Comparison of ENCODE assay signal across 8 cellular contexts in the genomic region with DNA sequence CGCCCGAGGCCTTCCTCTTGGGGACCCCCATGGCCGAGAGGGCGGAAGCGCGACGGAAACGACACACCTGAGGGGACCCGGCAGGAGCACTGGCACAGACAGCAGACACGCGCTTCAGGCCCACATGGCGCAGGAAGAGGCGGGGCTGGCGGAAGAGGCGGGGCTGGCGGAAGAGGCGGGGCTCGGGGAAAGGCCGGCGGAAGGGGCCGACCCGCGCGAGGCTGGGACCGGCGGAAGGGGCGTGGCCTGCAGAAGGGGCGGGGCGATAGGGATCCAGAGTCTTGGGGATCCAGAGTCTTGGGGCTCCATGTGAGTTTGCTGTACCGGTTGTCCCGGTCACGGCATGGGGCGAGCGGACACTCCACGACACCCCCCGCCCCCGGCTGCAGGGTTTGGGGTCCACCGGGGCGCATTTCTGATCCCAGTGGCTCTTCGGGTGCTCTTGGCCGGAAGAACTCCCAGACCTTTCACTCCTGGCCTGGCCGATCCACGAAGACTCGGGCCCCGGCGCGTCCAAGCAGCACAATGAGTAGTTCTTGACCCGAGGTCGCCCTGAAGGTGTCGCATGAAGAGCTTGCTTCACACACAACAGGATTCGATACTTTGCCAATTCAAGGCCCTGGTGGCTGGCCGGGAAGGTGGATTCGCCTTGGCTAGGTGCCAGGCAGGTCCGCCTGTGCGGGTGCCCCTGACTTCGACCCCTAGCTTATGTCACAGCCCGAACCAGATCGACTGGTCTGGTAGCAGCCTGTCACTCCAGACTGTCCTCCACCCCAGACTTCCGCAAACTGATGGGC. TPM values are rescaled to one million over a fixed set of nuclear protein-coding genes. Genes with fewer than 3 reads are reported as not detected.
DNase-seq lines count a peak whose midpoint lies in the region; ATAC-seq and TF ChIP-seq lines count a peak whose summit lies in the region.

A gene with protein sequence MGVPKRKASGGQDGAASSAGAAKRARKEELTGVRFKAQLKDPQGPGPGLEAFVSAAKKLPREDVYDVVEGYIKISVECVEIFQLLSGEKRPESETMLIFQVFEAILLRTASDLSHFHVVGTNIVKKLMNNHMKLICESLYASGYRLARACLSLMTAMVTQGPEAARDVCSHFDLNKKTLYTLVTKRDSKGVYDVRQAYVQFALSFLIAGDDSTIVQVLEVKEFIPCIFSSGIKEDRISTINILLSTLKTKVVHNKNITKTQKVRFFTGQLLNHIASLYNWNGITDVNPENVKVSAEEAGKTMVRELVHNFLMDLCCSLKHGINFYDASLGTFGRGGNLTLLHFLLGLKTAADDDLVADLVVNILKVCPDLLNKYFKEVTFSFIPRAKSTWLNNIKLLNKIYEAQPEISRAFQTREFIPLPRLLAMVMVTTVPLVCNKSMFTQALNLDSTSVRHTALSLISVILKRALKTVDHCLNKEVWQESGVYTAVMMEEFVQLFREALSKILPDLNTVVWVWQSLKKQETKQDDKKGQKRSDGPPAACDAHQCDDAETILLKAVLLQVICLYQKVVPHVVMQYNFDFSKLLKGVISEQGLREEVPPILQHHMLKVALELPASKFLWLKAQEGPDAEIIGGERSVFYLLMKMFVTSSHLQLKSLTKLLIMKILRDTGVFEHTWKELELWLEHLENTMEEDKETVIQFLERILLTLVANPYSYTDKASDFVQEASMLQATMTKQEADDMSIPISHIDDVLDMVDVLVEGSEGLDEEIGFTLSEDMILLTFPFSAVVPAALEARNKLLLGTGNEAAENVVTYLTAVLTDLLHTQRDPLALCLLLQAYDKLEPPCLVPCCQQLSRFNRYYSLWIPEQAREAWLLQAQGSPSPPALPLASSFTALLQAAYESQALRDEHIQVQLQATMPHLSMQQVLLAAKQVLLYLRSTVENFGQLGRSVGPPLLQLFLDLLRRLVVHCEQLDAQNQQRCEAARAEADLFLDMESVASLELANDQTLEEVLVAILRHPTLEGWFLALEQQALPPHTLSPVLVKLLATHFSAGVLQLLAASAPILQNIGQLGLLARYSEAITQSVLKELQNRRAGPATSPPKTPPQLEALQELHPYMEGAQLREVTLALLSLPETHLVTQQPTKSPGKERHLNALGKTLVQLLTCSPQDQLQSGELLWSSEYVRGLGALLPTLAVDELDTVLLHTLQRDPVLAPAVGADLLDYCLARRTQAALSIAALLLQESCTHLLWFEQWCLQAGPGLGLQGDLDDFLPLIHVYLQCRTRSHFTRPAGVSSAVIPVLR (N-terminal part only) (minus strand): TSS at position 133 of the 797 bp plus-strand sequence. CDS start 102 bp downstream, at position 31.

- H3K27ac ChIP-seq in MM.1S (ENCODE audit: low read length) (peak within 1 kb of the TSS; percentile 75; the same call in 1 of the 2 replicates), SJCRH30 (peak within 1 kb of the TSS; percentile 40), foreskin keratinocyte (no peak within 1 kb of the TSS), subcutaneous abdominal adipose tissue (ENCODE audit: low read depth, low read length) (peak within 1 kb of the TSS; percentile 76)

- peaks cover 14% of the 10 kb centered on the region for H3F3A ChIP-seq in MM.1S (ENCODE audit: insufficient read depth, low read length)

- H3K27me3 ChIP-seq in H7 (ENCODE audit: control insufficient read depth, insufficient read depth, low read length), result no peaks in the 10 kb centered on the region; the same call in 1 of the 2 replicates
- no peaks in the 10 kb centered on the region for H3K27me3 ChIP-seq in MM.1S (replicated peaks; ENCODE audit: insufficient read depth, low read length)
- no peaks in the 10 kb centered on the region for H3K27me3 ChIP-seq in SJCRH30
- H3K27me3 ChIP-seq in foreskin keratinocyte, result no peaks in the 10 kb centered on the region
- H3K27me3 ChIP-seq in neuron (ENCODE audit: insufficient read depth, low read length), result no peaks in the 10 kb centered on the region
- no peaks in the 10 kb centered on the region for H3K27me3 ChIP-seq in subcutaneous abdominal adipose tissue (ENCODE audit: control insufficient read depth in 5 of 5, insufficient read depth in 4 of 5, low read length in 5 of 5)

- peak within 1 kb of the TSS; percentile 95 for H3K4me3 ChIP-seq in H7 (ENCODE audit: insufficient read depth, low read depth, low read length)
- peak within 1 kb of the TSS; percentile 94 for H3K4me3 ChIP-seq in MM.1S (ENCODE audit: low read length)
- H3K4me3 ChIP-seq in SJCRH30, result peak within 1 kb of the TSS; percentile 96
- peak within 1 kb of the TSS; percentile 56 for H3K4me3 ChIP-seq in neuron (ENCODE audit: low read length)
- peak within 1 kb of the TSS; percentile 69 to 94 (median 89) for H3K4me3 ChIP-seq in subcutaneous abdominal adipose tissue (ENCODE audit: low read depth in 1 of 5, low read length in 5 of 5)

- peaks cover 15% of the 10 kb centered on the region; the same call in 1 of the 2 replicates for H3K4me1 ChIP-seq in ES-I3 (ENCODE audit: insufficient read depth, low read length)
- H3K4me1 ChIP-seq in MM.1S (ENCODE audit: low read length), result peaks cover 14% of the 10 kb centered on the region
- H3K4me1 ChIP-seq in SJCRH30, result no peaks in the 10 kb centered on the region
- H3K4me1 ChIP-seq in foreskin keratinocyte, result no peaks in the 10 kb centered on the region
- peaks cover 8% of the 10 kb centered on the region for H3K4me1 ChIP-seq in neuron (ENCODE audit: insufficient read depth, low read length)
- peaks cover 12 to 31% (median 27%) of the 10 kb centered on the region in 5 donors for H3K4me1 ChIP-seq in subcutaneous abdominal adipose tissue (ENCODE audit: control insufficient read depth in 5 of 5, insufficient read depth in 5 of 5, low read length in 5 of 5)

- H2AFZ ChIP-seq in MM.1S (ENCODE audit: low read length), result peak within 1 kb of the TSS; percentile 96
- peak within 1 kb of the TSS; percentile 77 for H2AFZ ChIP-seq in neuron (ENCODE audit: low read depth, low read length)

- H3K79me2 ChIP-seq in MM.1S (ENCODE audit: low read length), result peaks cover 41% of the 10 kb centered on the region

- H3K9me2 ChIP-seq in MM.1S (replicated peaks; ENCODE audit: insufficient read depth, low read length), result no peaks in the 10 kb centered on the region

- TF ChIP-seq CTCF in MM.1S (IDR thresholded peaks at IDR 0.05; ENCODE audit: low read length), result peak; percentile 35
- no peak for TF ChIP-seq CTCF in foreskin keratinocyte (conservative IDR thresholded peaks at IDR 0.05)

- H3K9me3 ChIP-seq in ES-I3 (ENCODE audit: control insufficient read depth, insufficient read depth, low read length), result no peaks in the 10 kb centered on the region
- no peaks in the 10 kb centered on the region for H3K9me3 ChIP-seq in MM.1S (replicated peaks; ENCODE audit: insufficient read depth, low read length)
- no peaks in the 10 kb centered on the region for H3K9me3 ChIP-seq in SJCRH30 (replicated peaks)
- peaks cover 9% of the 10 kb centered on the region for H3K9me3 ChIP-seq in neuron (ENCODE audit: low read length)
- no peaks in the 10 kb centered on the region for H3K9me3 ChIP-seq in subcutaneous abdominal adipose tissue (ENCODE audit: control insufficient read depth in 5 of 5, low read length in 5 of 5)

- H4K20me1 ChIP-seq in MM.1S (ENCODE audit: insufficient read depth, low read length), result peaks cover 21% of the 10 kb centered on the region

- peak; percentile 96 for ATAC-seq in foreskin keratinocyte

- peaks cover 10% of the 10 kb centered on the region; the same call in 1 of the 2 replicates for H3K36me3 ChIP-seq in ES-I3 (ENCODE audit: insufficient read depth, low read length)
- peaks cover 3% of the 10 kb centered on the region; the same call in 1 of the 2 replicates for H3K36me3 ChIP-seq in H7 (replicated peaks; ENCODE audit: control insufficient read depth, insufficient read depth, low read length)
- 0 out of 2 replicates have a peak, but pooled peaks cover 3% of the 10 kb centered on the region for H3K36me3 ChIP-seq in MM.1S (replicated peaks; ENCODE audit: insufficient read depth, low read length)
- H3K36me3 ChIP-seq in SJCRH30, result peaks cover 12% of the 10 kb centered on the region; the same call in 1 of the 2 replicates
- peaks cover 7% of the 10 kb centered on the region for H3K36me3 ChIP-seq in neuron (ENCODE audit: insufficient read depth, low read length)
- peaks cover 0 to 8% (median 0%) of the 10 kb centered on the region in 5 donors for H3K36me3 ChIP-seq in subcutaneous abdominal adipose tissue (ENCODE audit: control insufficient read depth in 5 of 5, insufficient read depth in 5 of 5, low read length in 5 of 5)

- H3K9ac ChIP-seq in ES-I3 (ENCODE audit: low read depth, low read length) (peak within 1 kb of the TSS; percentile 80), MM.1S (ENCODE audit: low read length) (peak within 1 kb of the TSS; percentile 77), subcutaneous abdominal adipose tissue (ENCODE audit: low read length in 5 of 5) (peak within 1 kb of the TSS; percentile 73 to 93 (median 86))

- H3K4me2 ChIP-seq in MM.1S (ENCODE audit: low read depth, low read length), result peak within 1 kb of the TSS; percentile 96

- DNase-seq in H7 (peak; percentile 95), MM.1S (peak; percentile 94), SJCRH30 (peak; percentile 88 to 92), foreskin keratinocyte (peak in 1 of 2 donors; percentile 71)
- DNase-seq in activated gamma-delta T cell treated with anti-CD3 and anti-CD28 coated beads, Interleukin-2, amount 50 U/mL, for 16 hours (ENCODE audit: low read depth), result peak; percentile 94

RNA-seq across cellular contexts. Expression of the gene that starts here (rescaled TPM):
- total RNA-seq in H7 (2014; rRNA removed; shearing (Covaris generic)), result 23.3 and 24.2 TPM in 2 replicates
- total RNA-seq in SJCRH30 (2014; rRNA removed; shearing (Covaris generic)), result 21.8 and 22.9 TPM in 2 replicates
- 27.0 and 27.1 TPM in 2 replicates for total RNA-seq in foreskin keratinocyte
- polyA plus RNA-seq in foreskin keratinocyte, result 5.1 and 5.8 TPM in 2 replicates
